8 cellular contexts compared by ENCODE assay signal in genomic region chr20:3209023-3209945, GRCh38. TPM values are rescaled to one million over a fixed set of nuclear protein-coding genes. Genes with fewer than 3 reads are reported as not detected.
A peak's percentile ranks its signal among the peaks of the same experiment; 100 is the strongest.
DNase-seq lines count a peak whose midpoint lies in the region; ATAC-seq and TF ChIP-seq lines count a peak whose summit lies in the region.

ITPA (plus strand) TSS chr20:3209498; CDS start chr20:3209552, 54 bp downstream.

- no peak for TF ChIP-seq EP300 in neural cell (conservative IDR thresholded peaks at IDR 0.05; ENCODE audit: poor library complexity, severe bottlenecking)

- peak; percentile 78 for DNase-seq in DND-41
- DNase-seq in activated T-helper 2 cell treated with anti-CD3 and anti-CD28 coated beads, Interferon-gamma antibody, Interleukin-2, Interleukin-4, amounts not matched to agents 10 μg/mL and 5 μg/mL and 100 μg/mL, durations not matched to agents 14 hours and 24 hours and 36 hours (ENCODE audit: low spot score): peak; percentile 50
- DNase-seq in fibroblast of villous mesenchyme (ENCODE audit: low read depth): peak; percentile 34
- DNase-seq in substantia nigra (lab: John Stamatoyannopoulos, UW): peak in 41 of 49 donors; percentile 9 to 67 (median 42)

- no peaks in the 10 kb centered on the region for H3K9me2 ChIP-seq in neural cell (ENCODE audit: insufficient read depth, low read length)

- peak within 1 kb of the TSS; percentile 87 for H3K27ac Mint-ChIP-seq in activated T-helper 2 cell treated with anti-CD3 and anti-CD28 coated beads, Interferon-gamma antibody, Interleukin-2, Interleukin-4, amounts not matched to agents 10 μg/mL and 5 μg/mL and 100 μg/mL, durations not matched to agents 14 hours and 24 hours and 36 hours

- H3K27ac ChIP-seq in DND-41 (ENCODE audit: low read length) (peak within 1 kb of the TSS; percentile 89), neural cell (ENCODE audit: low read length) (peak within 1 kb of the TSS; percentile 70), substantia nigra (ENCODE audit: low read depth, low read length, poor library complexity, severe bottlenecking) (peak within 1 kb of the TSS; percentile 71)

- no peaks in the 10 kb centered on the region for H3K27me3 Mint-ChIP-seq in activated T-helper 2 cell treated with anti-CD3 and anti-CD28 coated beads, Interferon-gamma antibody, Interleukin-2, Interleukin-4, amounts not matched to agents 10 μg/mL and 5 μg/mL and 100 μg/mL, durations not matched to agents 14 hours and 24 hours and 36 hours (ENCODE audit: low read depth)

- H3K4me1 Mint-ChIP-seq in activated T-helper 2 cell treated with anti-CD3 and anti-CD28 coated beads, Interferon-gamma antibody, Interleukin-2, Interleukin-4, amounts not matched to agents 10 μg/mL and 5 μg/mL and 100 μg/mL, durations not matched to agents 14 hours and 24 hours and 36 hours (ENCODE audit: low read depth): peaks cover 10% of the 10 kb centered on the region

- peak within 1 kb of the TSS; percentile 85 for H3K4me2 ChIP-seq in DND-41 (ENCODE audit: insufficient read depth, low read length)
- H3K4me2 ChIP-seq in neural cell (ENCODE audit: low read length): peak within 1 kb of the TSS; percentile 92

- H4K20me1 ChIP-seq in DND-41 (ENCODE audit: insufficient read depth, low read length) (peaks cover 5% of the 10 kb centered on the region; the same call in 1 of the 2 replicates), neural cell (ENCODE audit: insufficient read depth) (no peaks in the 10 kb centered on the region)

- H3K36me3 ChIP-seq in DND-41 (ENCODE audit: insufficient read depth, low read length) (peaks cover 15% of the 10 kb centered on the region), neural cell (ENCODE audit: insufficient read depth, low read length) (no peaks in the 10 kb centered on the region)

- H3K79me2 ChIP-seq in DND-41 (ENCODE audit: insufficient read depth, low read length) (peaks cover 53% of the 10 kb centered on the region), neural cell (replicated peaks; ENCODE audit: insufficient read depth, low read length) (peaks cover 10% of the 10 kb centered on the region)

- ATAC-seq in DND-41 (ENCODE audit: insufficient read depth, low read depth) (peak; percentile 71), HG02798 (IDR thresholded peaks at IDR 0.05; ENCODE audit: poor library complexity, unreplicated experiment) (peak; percentile 51), GM21717 (IDR thresholded peaks at IDR 0.05; ENCODE audit: unreplicated experiment) (no peak)

- intact Hi-C loops in activated T-helper 2 cell treated with anti-CD3 and anti-CD28 coated beads, Interferon-gamma antibody, Interleukin-2, Interleukin-4, amounts not matched to agents 10 μg/mL and 5 μg/mL and 100 μg/mL, durations not matched to agents 14 hours and 24 hours and 36 hours (cut with micrococcal nuclease): loop anchor here (2.0 kb wide), 2 partner anchors 36 to 52 kb away; partner anchors contain the start of gene LZTS3

- H3K9ac ChIP-seq in DND-41 (ENCODE audit: low read depth, low read length): peak within 1 kb of the TSS; percentile 82
- H3K9ac ChIP-seq in neural cell (ENCODE audit: low read length): peak within 1 kb of the TSS; percentile 79

- TF ChIP-seq CTCF in DND-41 (IDR thresholded peaks at IDR 0.05; ENCODE audit: borderline replicate concordance, extremely low read depth, low read length, poor library complexity, severe bottlenecking): no peak
- TF ChIP-seq CTCF in fibroblast of villous mesenchyme (IDR thresholded peaks at IDR 0.05; ENCODE audit: insufficient read depth, low read depth, low read length): no peak
- no peak for TF ChIP-seq CTCF in neural cell (IDR thresholded peaks at IDR 0.05; ENCODE audit: poor library complexity, severe bottlenecking)

- H3K9me3 ChIP-seq in DND-41 (ENCODE audit: insufficient read depth, low read length, severe bottlenecking): no peaks in the 10 kb centered on the region
- H3K9me3 ChIP-seq in neural cell (ENCODE audit: low read length): no peaks in the 10 kb centered on the region

- peak within 1 kb of the TSS; percentile 75 to 77 for H3K4me3 ChIP-seq in DND-41 (ENCODE audit: low read depth in 1 of 2, low read length in 2 of 2)
- peak within 1 kb of the TSS; percentile 98 for H3K4me3 ChIP-seq in fibroblast of villous mesenchyme (ENCODE audit: low read depth, low read length)
- peak within 1 kb of the TSS; percentile 98 for H3K4me3 ChIP-seq in neural cell (ENCODE audit: low read length)

- H3K4me3 Mint-ChIP-seq in activated T-helper 2 cell treated with anti-CD3 and anti-CD28 coated beads, Interferon-gamma antibody, Interleukin-2, Interleukin-4, amounts not matched to agents 10 μg/mL and 5 μg/mL and 100 μg/mL, durations not matched to agents 14 hours and 24 hours and 36 hours (ENCODE audit: low read depth): peak within 1 kb of the TSS; percentile 96

- H3K9me3 Mint-ChIP-seq in activated T-helper 2 cell treated with anti-CD3 and anti-CD28 coated beads, Interferon-gamma antibody, Interleukin-2, Interleukin-4, amounts not matched to agents 10 μg/mL and 5 μg/mL and 100 μg/mL, durations not matched to agents 14 hours and 24 hours and 36 hours: no peaks in the 10 kb centered on the region

- no peaks in the 10 kb centered on the region for H3F3A ChIP-seq in neural cell (ENCODE audit: insufficient read depth, low read length, poor library complexity, severe bottlenecking)

- TF ChIP-seq RAD21 in neural cell (conservative IDR thresholded peaks at IDR 0.05): peak; percentile 17

- H3K27me3 ChIP-seq in DND-41 (ENCODE audit: insufficient read depth, low read length, poor library complexity) (no peaks in the 10 kb centered on the region), neural cell (ENCODE audit: insufficient read depth, low read depth, low read length) (no peaks in the 10 kb centered on the region)

- H3K36me3 Mint-ChIP-seq in activated T-helper 2 cell treated with anti-CD3 and anti-CD28 coated beads, Interferon-gamma antibody, Interleukin-2, Interleukin-4, amounts not matched to agents 10 μg/mL and 5 μg/mL and 100 μg/mL, durations not matched to agents 14 hours and 24 hours and 36 hours (ENCODE audit: low read depth): peaks cover 16% of the 10 kb centered on the region

- peaks cover 39% of the 10 kb centered on the region for H3K4me1 ChIP-seq in DND-41 (ENCODE audit: insufficient read depth, low read length)

- H2AFZ ChIP-seq in DND-41 (ENCODE audit: low read depth, low read length): peak within 1 kb of the TSS; percentile 93
- H2AFZ ChIP-seq in neural cell (ENCODE audit: low read depth, low read length): peak within 1 kb of the TSS; percentile 95

TF ChIP-seq in PFSK-1, 5 proteins besides CTCF, POLR2A, EP300 and RAD21 (continues in another document):
- TF ChIP-seq POLR2AphosphoS5 (IDR thresholded peaks at IDR 0.05; ENCODE audit: low read depth, low read length) (peak; percentile 87), FOXP2 (optimal IDR thresholded peaks at IDR 0.05; ENCODE audit: borderline replicate concordance, extremely low read depth, extremely low read length, insufficient read depth) (no peak), TAF1 (IDR thresholded peaks at IDR 0.05; ENCODE audit: borderline replicate concordance, insufficient read depth, low read length) (0 out of 2 replicates have a peak, but pooled peaks have one; percentile 71), SIN3A (IDR thresholded peaks at IDR 0.05; ENCODE audit: borderline replicate concordance, insufficient read depth, low read length) (peak; percentile 37; the same call in 1 of the 2 replicates)

TF ChIP-seq in neural cell, 6 proteins besides CTCF, POLR2A, EP300 and RAD21:
- TF ChIP-seq EZH2 (IDR thresholded peaks at IDR 0.05; ENCODE audit: borderline replicate concordance, insufficient read depth, low read length, poor library complexity, severe bottlenecking): no peak
- TF ChIP-seq MXI1 (conservative IDR thresholded peaks at IDR 0.05; ENCODE audit: poor library complexity, severe bottlenecking): peak; percentile 98
- TF ChIP-seq REST (IDR thresholded peaks at IDR 0.05; ENCODE audit: borderline replicate concordance): peak; percentile 31
- no peak for TF ChIP-seq SMC3 (conservative IDR thresholded peaks at IDR 0.05; ENCODE audit: poor library complexity)
- peak; percentile 13 for TF ChIP-seq TAF1 (IDR thresholded peaks at IDR 0.05; ENCODE audit: low read depth)
- TF ChIP-seq POLR2AphosphoS5 (IDR thresholded peaks at IDR 0.05): peak; percentile 76

RNA-seq across cellular contexts. Expression of gene ITPA, which starts in this region (rescaled TPM):
- polyA plus RNA-seq in PFSK-1 (2012; ENCODE audit: insufficient read length, low read depth): 97.5 TPM
- 84.5 and 87.8 TPM in 2 replicates for total RNA-seq in activated T-helper 2 cell treated with anti-CD3 and anti-CD28 coated beads, Interferon-gamma antibody, Interleukin-2, Interleukin-4, amounts not matched to agents 10 μg/mL and 5 μg/mL and 100 μg/mL, durations not matched to agents 14 hours and 24 hours and 36 hours
- total RNA-seq in fibroblast of villous mesenchyme: 29.8 and 40.3 TPM in 2 replicates
- 87.1 and 89.5 TPM in 2 replicates for polyA plus RNA-seq in neural cell
- 26.3 and 27.3 TPM in 2 replicates for polyA minus RNA-seq in neural cell
